ENCODE assay signal across 8 cellular contexts in the genomic region with DNA sequence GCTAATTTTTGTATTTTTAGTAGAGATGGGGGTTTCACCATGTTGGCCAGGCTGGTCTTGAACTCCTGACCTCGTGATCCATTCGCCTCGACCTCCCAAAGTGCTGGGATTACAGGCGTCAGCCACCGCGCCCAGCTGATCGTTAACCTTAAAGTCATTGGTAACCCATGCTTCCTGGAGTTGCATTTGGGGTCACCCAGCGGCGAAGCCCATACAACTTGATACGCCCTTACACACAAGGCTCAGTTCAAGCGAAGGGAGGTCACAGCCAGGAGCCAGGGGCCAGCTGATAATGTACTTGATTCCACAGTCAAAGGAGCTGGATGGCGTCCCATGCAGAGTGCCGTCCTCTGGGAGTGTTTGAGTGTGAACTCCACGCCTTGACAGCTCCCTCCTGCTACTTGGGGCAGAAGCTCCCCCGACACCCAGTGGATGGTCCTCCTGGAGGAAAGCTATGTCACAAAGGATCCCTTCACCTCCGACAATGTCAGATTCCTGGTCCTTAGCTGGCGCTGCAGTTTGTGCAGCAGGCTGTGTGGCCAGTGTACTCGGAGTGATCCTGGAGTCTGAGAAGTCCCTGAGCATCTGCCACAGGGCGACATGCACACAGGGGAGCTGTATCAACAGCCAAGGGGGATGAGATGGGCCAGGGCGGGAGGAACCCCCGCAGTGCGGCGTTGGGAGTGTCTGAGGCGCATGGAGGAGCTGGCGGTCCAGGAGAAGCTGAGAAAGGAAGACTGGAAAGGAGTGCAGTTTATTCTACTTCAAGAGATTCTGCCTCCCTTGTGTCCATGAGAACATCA. TPM values are rescaled to one million over a fixed set of nuclear protein-coding genes. Genes with fewer than 3 reads are reported as not detected.
A peak's percentile ranks its signal among the peaks of the same experiment; 100 is the strongest.
DNase-seq lines count a peak whose midpoint lies in the region; ATAC-seq and TF ChIP-seq lines count a peak whose summit lies in the region.

No MANE protein-coding gene starts in this region.

- no peaks in the 10 kb centered on the region for H3K9me3 ChIP-seq in stomach

- no peak for TF ChIP-seq POLR2A in stomach (IDR thresholded peaks at IDR 0.05)

- no peaks in the 10 kb centered on the region for H3K27me3 Mint-ChIP-seq in activated naive CD8-positive, alpha-beta T cell treated with anti-CD3 and anti-CD28 coated beads for 36 hours

- H3K27me3 ChIP-seq in stomach: no peaks in the 10 kb centered on the region

- peaks cover 0 to under 1% (median 0%) of the 10 kb centered on the region in 4 donors for H3K36me3 ChIP-seq in stomach

- no peak for TF ChIP-seq CTCF in stomach (IDR thresholded peaks at IDR 0.05)

- peak overlapping the region; percentile 67 for H3K4me3 Mint-ChIP-seq in activated naive CD8-positive, alpha-beta T cell treated with anti-CD3 and anti-CD28 coated beads for 36 hours

- no peak for TF ChIP-seq EP300 in stomach (IDR thresholded peaks at IDR 0.05)

- DNase-seq in NCI-H748 (lab: John Stamatoyannopoulos, UW; ENCODE audit: unreplicated experiment) (peak; percentile 6), NCI-H748 treated with DMSO at 0.1 percent for 48 hours (lab: John Stamatoyannopoulos, UW) (no peak), left lobe of liver (ENCODE audit: low spot score) (no peak), stomach (no peak), NOMO-1 treated with DMSO at 0.1 percent for 48 hours (lab: John Stamatoyannopoulos, UW; ENCODE audit: unreplicated experiment) (no peak)
- DNase-seq in activated naive CD8-positive, alpha-beta T cell treated with anti-CD3 and anti-CD28 coated beads for 36 hours: no peak
- DNase-seq in activated CD8-positive, alpha-beta memory T cell treated with anti-CD3 and anti-CD28 coated beads for 24 hours: no peak

- peaks cover 40% of the 10 kb centered on the region for H3K4me1 Mint-ChIP-seq in activated naive CD8-positive, alpha-beta T cell treated with anti-CD3 and anti-CD28 coated beads for 36 hours

- peak overlapping the region; percentile 23 to 95 (median 93) for H3K27ac ChIP-seq in stomach

- WGBS in stomach, 5 donors: 84 to 92% (median 88%) methylated on average over 18 to 25 of the region's 25 CpGs

- peaks cover 0 to 35% (median 15%) of the 10 kb centered on the region in 4 donors for H3K4me1 ChIP-seq in stomach

- peak overlapping the region; percentile 64 to 83 (median 66) for H3K4me3 ChIP-seq in stomach

- H3K36me3 Mint-ChIP-seq in activated naive CD8-positive, alpha-beta T cell treated with anti-CD3 and anti-CD28 coated beads for 36 hours: peaks cover 17% of the 10 kb centered on the region

- intact Hi-C loops in stomach (cut with DNase I; ENCODE audit: low total_unique reads): no loop called here

- peak overlapping the region; percentile 84 for H3K27ac Mint-ChIP-seq in activated naive CD8-positive, alpha-beta T cell treated with anti-CD3 and anti-CD28 coated beads for 36 hours

- ATAC-seq in left lobe of liver (peak; percentile 21), GM21367 (IDR thresholded peaks at IDR 0.05; ENCODE audit: unreplicated experiment) (no peak)

- peaks cover 2% of the 10 kb centered on the region for H3K9me3 Mint-ChIP-seq in activated naive CD8-positive, alpha-beta T cell treated with anti-CD3 and anti-CD28 coated beads for 36 hours

RNA-seq across cellular contexts. Expression of a gene that starts 7.9 kb away (rescaled TPM):
- total RNA-seq in activated naive CD8-positive, alpha-beta T cell treated with anti-CD3 and anti-CD28 coated beads for 36 hours: 1 to 10 TPM; 5.8 to 7.8 TPM
- 3.5 TPM for total RNA-seq in left lobe of liver
- total RNA-seq in stomach: 10 to 100 TPM in 1 of 5 donors, 1 to 10 TPM in 4; 1.9 to 43.9 (median 9.6) TPM
- polyA plus RNA-seq in stomach: 1 to 10 TPM; 4.0 to 8.8 (median 4.9) TPM

RNA-seq across cellular contexts. Expression of a gene that starts 8.3 kb away (rescaled TPM):
- 1,000 to 10,000 TPM; 1,246 to 1,356 TPM for total RNA-seq in activated naive CD8-positive, alpha-beta T cell treated with anti-CD3 and anti-CD28 coated beads for 36 hours
- total RNA-seq in left lobe of liver (239 TPM), stomach (1,000 to 10,000 TPM in 2 of 5 donors, 100 to 1,000 TPM in 3; 319 to 1,379 (median 908) TPM)
- polyA plus RNA-seq in stomach: 1,000 to 10,000 TPM; 2,310 to 3,642 (median 2,683) TPM

RNA-seq across cellular contexts. Expression of a gene that starts 44.9 kb away (rescaled TPM):
- total RNA-seq in activated naive CD8-positive, alpha-beta T cell treated with anti-CD3 and anti-CD28 coated beads for 36 hours: 10 to 100 TPM; 63.9 to 67.9 TPM
- 21.4 TPM for total RNA-seq in left lobe of liver
- total RNA-seq in stomach: 10 to 100 TPM in 3 of 5 donors, 1 to 10 TPM in 2; 7.1 to 32.1 (median 20.9) TPM
- polyA plus RNA-seq in stomach: 10 to 100 TPM; 19.5 to 22.5 (median 21.3) TPM
